In genomic region chr13:67775359-67775758, GRCh38 we compare ENCODE assay signal across 29 cellular contexts.
"Had no signal": no experiment of that assay in that cellular context is flagged by ENCODE, and none has a peak within 500 bp of the region (broad histone marks: within the 10 kb centered on the region; RNA-seq: fewer than 3 reads in every experiment).

No MANE protein-coding gene starts in this region.

- H3K9me3 ChIP-seq: neutrophil, psoas muscle, suprapubic skin, testis, transverse colon, upper lobe of right lung, uterus had no signal

- H3K4me2 ChIP-seq: smooth muscle cell had no signal

- ATAC-seq: naive thymus-derived CD8-positive, alpha-beta T cell; natural killer cell treated with Interleukin-12 subunit alpha and Interleukin-12 subunit beta and Interleukin-15 and Interleukin-18, amount 100 ng/mL, for 72 hours; psoas muscle; right cardiac atrium; sciatic nerve; stimulated activated memory B cell treated with anti-CD40 and anti-IgM and Interleukin-4, amounts not matched to agents 10 μg/mL and 1 μg/mL and 100 μg/mL, for 72 hours; stimulated activated naive CD8-positive, alpha-beta T cell treated with anti-CD3 and anti-CD28 coated beads, Interleukin-15, amount 100 ng/mL, for 72 hours; stimulated activated naive CD8-positive, alpha-beta T cell treated with anti-CD3 and anti-CD28 coated beads, Interleukin-15, Interleukin-2, amounts not matched to agents 100 U/mL and 50 U/mL, for 24 hours; upper lobe of right lung had no signal

- H3K27me3 ChIP-seq: neutrophil, spleen, suprapubic skin, testis, tibial artery, transverse colon, upper lobe of right lung, uterus had no signal

- H3K36me3 ChIP-seq: neutrophil, spleen, suprapubic skin, tibial artery, transverse colon, upper lobe of right lung, uterus had no signal

- H3K9ac ChIP-seq: parathyroid adenoma had no signal

- H3K79me2 ChIP-seq: parathyroid adenoma had no signal

- H3K27ac ChIP-seq: neutrophil, parathyroid adenoma, psoas muscle, skin epidermis, spleen, suprapubic skin, testis, tibial artery, transverse colon, upper lobe of right lung, uterus had no signal

- H2AFZ ChIP-seq: parathyroid adenoma had no signal

- DNase-seq: naive thymus-derived CD8-positive, alpha-beta T cell; nephron progenitor cell; nucleus accumbens; posterior cingulate gyrus; psoas muscle; right cardiac atrium; spleen; stimulated activated CD4-positive, alpha-beta T cell treated with anti-CD3 and anti-CD28 coated beads, Interleukin-12 subunit alpha, Interleukin-12 subunit beta, amount 100 ng/mL, for 4 hours; stimulated activated CD4-positive, alpha-beta T cell treated with anti-CD3 and anti-CD28 coated beads, Interleukin-1b, Interleukin-23, amount 100 ng/mL, for 48 hours; stimulated activated CD4-positive, alpha-beta T cell treated with anti-CD3 and anti-CD28 coated beads, Interleukin-4, amount 100 ng/mL, for 1 hour; stimulated activated CD4-positive, alpha-beta T cell treated with anti-CD3 and anti-CD28 coated beads, Interleukin-4, amount 100 ng/mL, for 4 hours; stimulated activated CD8-positive, alpha-beta memory T cell treated with anti-CD3 and anti-CD28 coated beads, Interleukin-4, amount 100 ng/mL, for 48 hours; stimulated activated naive CD4-positive, alpha-beta T cell; stimulated activated naive CD8-positive, alpha-beta T cell treated with anti-CD3 and anti-CD28 coated beads, Interleukin-15, amount 100 ng/mL, for 72 hours; stimulated activated naive CD8-positive, alpha-beta T cell treated with anti-CD3 and anti-CD28 coated beads, Interleukin-15, Interleukin-2, amounts not matched to agents 100 U/mL and 50 U/mL, for 24 hours; substantia nigra; testis; tibial artery; transverse colon; upper lobe of right lung; uterus had no signal

- H3K4me3 ChIP-seq: psoas muscle, skin epidermis, smooth muscle cell, spleen, suprapubic skin, testis, tibial artery, transverse colon, upper lobe of right lung, uterus had no signal

- H3K4me1 ChIP-seq: parathyroid adenoma, psoas muscle, spleen, suprapubic skin, testis, tibial artery, transverse colon, upper lobe of right lung, uterus had no signal
